In the genomic region with DNA sequence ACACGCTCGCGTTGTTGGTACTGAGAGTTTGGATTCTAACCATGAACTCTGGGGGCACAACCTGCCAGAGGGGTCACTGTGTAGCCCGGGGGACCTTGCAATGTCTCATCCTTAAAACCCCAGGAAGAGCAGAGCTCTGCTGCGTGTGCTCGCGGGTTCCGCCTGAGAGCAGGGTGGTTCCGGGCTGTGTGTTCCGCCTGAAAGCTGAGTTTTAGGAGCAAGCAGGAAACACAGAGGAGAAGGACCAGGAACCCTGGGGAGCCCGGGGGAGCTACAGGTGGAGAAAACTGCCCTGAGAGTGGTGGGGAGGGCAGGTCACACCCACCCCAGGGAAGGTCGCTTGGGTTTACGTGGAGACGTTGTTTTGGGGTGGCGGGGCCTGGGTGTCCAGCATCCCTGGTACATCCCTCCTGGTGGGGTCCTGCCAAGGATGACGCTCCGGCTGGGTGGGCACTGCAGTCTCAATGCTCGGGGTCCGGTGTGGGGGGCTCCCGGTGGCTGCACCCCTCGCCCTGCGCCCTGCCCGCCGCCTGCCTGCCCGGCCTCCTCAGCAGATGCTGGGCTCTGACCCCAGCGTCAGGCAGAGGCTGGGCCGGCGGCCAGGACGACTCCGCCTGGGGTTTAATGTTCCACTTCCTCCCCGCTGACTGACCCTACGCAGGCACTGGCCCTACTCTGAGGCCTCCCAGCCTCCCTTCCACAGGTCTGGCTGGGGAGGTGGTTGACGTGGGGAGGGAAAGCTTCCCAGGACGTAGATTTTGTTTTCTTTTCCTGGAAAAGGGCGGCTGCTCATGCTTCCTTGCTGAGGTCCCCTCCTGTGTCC, we compare ENCODE assay signal across 20 cellular contexts. TPM values are rescaled to one million over a fixed set of nuclear protein-coding genes. Genes with fewer than 3 reads are reported as not detected.
DNase-seq lines count a peak whose midpoint lies in the region; ATAC-seq and TF ChIP-seq lines count a peak whose summit lies in the region.
"Had no signal": no experiment of that assay in that cellular context is flagged by ENCODE, and none has a peak within 500 bp of the region (broad histone marks: within the 10 kb centered on the region; RNA-seq: fewer than 3 reads in every experiment).

No MANE protein-coding gene starts in this region.

- H3K9me3 Mint-ChIP-seq in activated CD4-positive, alpha-beta T cell treated with anti-CD3 and anti-CD28 coated beads, Interleukin-2, amount 10 ng/mL, durations not matched to agents 24 days and 14 days, result no peaks in the 10 kb centered on the region
- peaks cover 5% of the 10 kb centered on the region for H3K9me3 Mint-ChIP-seq in glutamatergic neuron (ENCODE audit: unreplicated experiment)
- H3K9me3 Mint-ChIP-seq: activated B cell treated with CpG ODN at 0.5 μM for 24 hours; activated naive CD8-positive, alpha-beta T cell treated with anti-CD3 and anti-CD28 coated beads, Interleukin-2, amount 50 U/mL, for 24 hours had no signal

- no peaks in the 10 kb centered on the region for H3K4me1 ChIP-seq in fibroblast of lung (ENCODE audit: control insufficient read depth, extremely low read depth, insufficient read depth, low read length)
- H3K4me1 ChIP-seq in testis, result peaks cover 7% of the 10 kb centered on the region
- H3K4me1 ChIP-seq: upper lobe of right lung had no signal

- peaks cover 12% of the 10 kb centered on the region for H3K4me1 Mint-ChIP-seq in activated CD4-positive, alpha-beta T cell treated with anti-CD3 and anti-CD28 coated beads, Interleukin-2, amount 10 ng/mL, durations not matched to agents 24 days and 14 days
- H3K4me1 Mint-ChIP-seq in glutamatergic neuron (ENCODE audit: low read depth, unreplicated experiment), result peaks cover 11% of the 10 kb centered on the region

- no peaks in the 10 kb centered on the region for H3K79me2 ChIP-seq in fibroblast of lung (ENCODE audit: control insufficient read depth, insufficient read depth, low read length)

- 65 to 66% methylated on average over 25 to 35 of the region's 35 CpGs for WGBS in testis, 2 donors

- no peak for DNase-seq in activated CD4-positive, alpha-beta T cell treated with anti-CD3 and anti-CD28 coated beads, Interleukin-2, amount 10 ng/mL, durations not matched to agents 24 days and 14 days
- no peak for DNase-seq in activated CD4-positive, alpha-beta T cell treated with anti-CD3 and anti-CD28 coated beads, Interleukin-2, amount 50 U/mL, for 48 hours
- peak in 1 of 2 donors; percentile 69 for DNase-seq in fibroblast of lung (ENCODE audit: low read depth in 2 of 2)
- DNase-seq in mucosa of gallbladder (ENCODE audit: low spot score), result peak; percentile 76
- peak; percentile 52 for DNase-seq in testis
- no peak for DNase-seq in glutamatergic neuron
- no peak for DNase-seq in Ammon's horn (ENCODE audit: low spot score)
- DNase-seq: activated B cell treated with CpG ODN at 0.5 μM for 24 hours; activated CD8-positive, alpha-beta memory T cell treated with anti-CD3 and anti-CD28 coated beads, Interleukin-2, amount 50 U/mL, for 48 hours; activated naive CD8-positive, alpha-beta T cell treated with anti-CD3 and anti-CD28 coated beads, Interleukin-2, amount 50 U/mL, for 24 hours; foreskin melanocyte; islet precursor cell; Karpas-422; NCI-H2081; NK-92 treated with Interleukin-12 subunit alpha and Interleukin-12 subunit beta, amount 100 ng/mL, for 24 hours had no signal

- ATAC-seq in HG03565 (IDR thresholded peaks at IDR 0.05; ENCODE audit: unreplicated experiment), result no peak
- ATAC-seq: activated naive CD8-positive, alpha-beta T cell treated with anti-CD3 and anti-CD28 coated beads, Interleukin-2, amount 50 U/mL, for 24 hours had no signal

- H3K27ac Mint-ChIP-seq in activated CD4-positive, alpha-beta T cell treated with anti-CD3 and anti-CD28 coated beads, Interleukin-2, amount 10 ng/mL, durations not matched to agents 24 days and 14 days, result peak overlapping the region; percentile 17
- no peak overlapping the region for H3K27ac Mint-ChIP-seq in glutamatergic neuron (ENCODE audit: unreplicated experiment)
- H3K27ac Mint-ChIP-seq: activated B cell treated with CpG ODN at 0.5 μM for 24 hours; activated naive CD8-positive, alpha-beta T cell treated with anti-CD3 and anti-CD28 coated beads, Interleukin-2, amount 50 U/mL, for 24 hours had no signal

- no peaks in the 10 kb centered on the region for H4K20me1 ChIP-seq in fibroblast of lung (ENCODE audit: control insufficient read depth, extremely low read depth, insufficient read depth, low read length)

- H3K4me3 ChIP-seq in fibroblast of lung (replicated peaks in 1 of 4; ENCODE audit: control extremely low read depth in 1 of 4, insufficient read depth in 1 of 4, low read depth in 3 of 4, low read length in 4 of 4) (no peak overlapping the region), testis (no peak overlapping the region)
- H3K4me3 ChIP-seq: upper lobe of right lung had no signal

- H3K4me3 Mint-ChIP-seq in activated CD4-positive, alpha-beta T cell treated with anti-CD3 and anti-CD28 coated beads, Interleukin-2, amount 10 ng/mL, durations not matched to agents 24 days and 14 days, result no peak overlapping the region
- H3K4me3 Mint-ChIP-seq in glutamatergic neuron (ENCODE audit: unreplicated experiment), result no peak overlapping the region
- H3K4me3 Mint-ChIP-seq: activated B cell treated with CpG ODN at 0.5 μM for 24 hours; activated naive CD8-positive, alpha-beta T cell treated with anti-CD3 and anti-CD28 coated beads, Interleukin-2, amount 50 U/mL, for 24 hours had no signal

- peak overlapping the region; percentile 35 for H3K4me2 ChIP-seq in fibroblast of lung (ENCODE audit: extremely low read depth, insufficient read depth, low read length)

- peaks cover 2% of the 10 kb centered on the region for H3K27me3 Mint-ChIP-seq in activated CD4-positive, alpha-beta T cell treated with anti-CD3 and anti-CD28 coated beads, Interleukin-2, amount 10 ng/mL, durations not matched to agents 24 days and 14 days
- peaks cover 15% of the 10 kb centered on the region for H3K27me3 Mint-ChIP-seq in glutamatergic neuron (ENCODE audit: unreplicated experiment)
- H3K27me3 Mint-ChIP-seq: activated B cell treated with CpG ODN at 0.5 μM for 24 hours; activated naive CD8-positive, alpha-beta T cell treated with anti-CD3 and anti-CD28 coated beads, Interleukin-2, amount 50 U/mL, for 24 hours had no signal

- H3K36me3 ChIP-seq in fibroblast of lung (ENCODE audit: control insufficient read depth, insufficient read depth, low read length), result no peaks in the 10 kb centered on the region
- H3K36me3 ChIP-seq in testis (ENCODE audit: low read depth, missing control alignments), result no peaks in the 10 kb centered on the region
- H3K36me3 ChIP-seq: upper lobe of right lung had no signal

- no peaks in the 10 kb centered on the region for H3K9me3 ChIP-seq in fibroblast of lung (ENCODE audit: control insufficient read depth, insufficient read depth, low read depth, low read length)
- no peaks in the 10 kb centered on the region for H3K9me3 ChIP-seq in testis
- H3K9me3 ChIP-seq: upper lobe of right lung had no signal

- TF ChIP-seq CTCF in fibroblast of lung (conservative IDR thresholded peaks at IDR 0.05 in 1 of 2, IDR thresholded peaks at IDR 0.05 in 1 of 2; ENCODE audit: low read depth in 1 of 2, low read length in 2 of 2), result no peak
- TF ChIP-seq CTCF in testis (IDR thresholded peaks at IDR 0.05), result no peak
- TF ChIP-seq CTCF in glutamatergic neuron (IDR thresholded peaks at IDR 0.05; ENCODE audit: partially characterized antibody, unreplicated experiment), result no peak

- intact Hi-C loops in activated CD4-positive, alpha-beta T cell treated with anti-CD3 and anti-CD28 coated beads, Interleukin-2, amount 10 ng/mL, durations not matched to agents 24 days and 14 days (cut with micrococcal nuclease), result no loop called here
- intact Hi-C loops in testis (cut with DNase I; ENCODE audit: low total_unique reads), result no loop called here

- no peaks in the 10 kb centered on the region for H3K36me3 Mint-ChIP-seq in activated CD4-positive, alpha-beta T cell treated with anti-CD3 and anti-CD28 coated beads, Interleukin-2, amount 10 ng/mL, durations not matched to agents 24 days and 14 days (ENCODE audit: low read depth)
- H3K36me3 Mint-ChIP-seq in glutamatergic neuron (ENCODE audit: unreplicated experiment), result peaks cover 4% of the 10 kb centered on the region

- H3K27me3 ChIP-seq in fibroblast of lung (ENCODE audit: control insufficient read depth, insufficient read depth, low read length) (peaks cover 3% of the 10 kb centered on the region), testis (no peaks in the 10 kb centered on the region)

- H3K27ac ChIP-seq in fibroblast of lung (ENCODE audit: insufficient read depth, low read length) (no peak overlapping the region), testis (no peak overlapping the region)
- H3K27ac ChIP-seq: upper lobe of right lung had no signal

- H2AFZ ChIP-seq in fibroblast of lung (ENCODE audit: low read length), result peak overlapping the region; percentile 41

- TF ChIP-seq POLR2A in testis (IDR thresholded peaks at IDR 0.05), result no peak

- no peak overlapping the region for H3K9ac ChIP-seq in fibroblast of lung (ENCODE audit: insufficient read depth, low read length)

RNA-seq across cellular contexts. Expression of a gene that starts 17.2 kb away (rescaled TPM):
- 24.5 and 28.0 TPM in 2 replicates for total RNA-seq in activated CD4-positive, alpha-beta T cell treated with anti-CD3 and anti-CD28 coated beads, Interleukin-2, amount 10 ng/mL, durations not matched to agents 24 days and 14 days
- total RNA-seq in fibroblast of lung, result 3.1 and 3.3 TPM in 2 replicates
- 2.6 and 3.4 TPM in 2 replicates for polyA plus RNA-seq in fibroblast of lung
- 5.0 and 6.2 TPM in 2 replicates for polyA plus RNA-seq in fibroblast of lung (2012)
- polyA minus RNA-seq in fibroblast of lung (ENCODE audit: low replicate concordance), result 1.7 TPM in 2 replicates
- total RNA-seq in mucosa of gallbladder, result 18.6 TPM
- total RNA-seq in testis, result 10 to 100 TPM; 50.7 to 68.3 TPM
- polyA plus RNA-seq in testis (ENCODE audit: insufficient read depth, low read depth, low replicate concordance), result 40.7 TPM
- 24.5 TPM for total RNA-seq in glutamatergic neuron (ENCODE audit: unreplicated experiment)

RNA-seq across cellular contexts. Expression of a gene that starts 40.5 kb away (rescaled TPM):
- not detected in 2 replicates for total RNA-seq in activated CD4-positive, alpha-beta T cell treated with anti-CD3 and anti-CD28 coated beads, Interleukin-2, amount 10 ng/mL, durations not matched to agents 24 days and 14 days
- total RNA-seq in fibroblast of lung (under 0.01 TPM in 1 of 2 replicates, not detected in the other), mucosa of gallbladder (0.78 TPM), testis (10 to 100 TPM; 20.4 to 58.0 TPM), glutamatergic neuron (ENCODE audit: unreplicated experiment) (not detected)
- polyA plus RNA-seq in fibroblast of lung (not detected in 2 replicates), testis (ENCODE audit: insufficient read depth, low read depth, low replicate concordance) (44.9 TPM)
- not detected in 2 replicates for polyA plus RNA-seq in fibroblast of lung (2012)
- polyA minus RNA-seq in fibroblast of lung (ENCODE audit: low replicate concordance), result not detected in 2 replicates
- total RNA-seq: dermis microvascular lymphatic vessel endothelial cell, SK-MEL-5, upper lobe of right lung had no signal
- polyA plus RNA-seq: neural cell had no signal

RNA-seq across cellular contexts. Expression of a gene that starts 59.0 kb away (rescaled TPM):
- total RNA-seq in activated CD4-positive, alpha-beta T cell treated with anti-CD3 and anti-CD28 coated beads, Interleukin-2, amount 10 ng/mL, durations not matched to agents 24 days and 14 days, result not detected in 2 replicates
- not detected in 2 replicates for total RNA-seq in fibroblast of lung
- polyA plus RNA-seq in fibroblast of lung, result not detected in 2 replicates
- polyA plus RNA-seq in fibroblast of lung (2012), result not detected in 2 replicates
- polyA minus RNA-seq in fibroblast of lung (ENCODE audit: low replicate concordance), result not detected in 2 replicates
- total RNA-seq in mucosa of gallbladder, result 1.0 TPM
- under 1 TPM; 0.19 to 0.31 TPM for total RNA-seq in testis
- not detected for polyA plus RNA-seq in testis (ENCODE audit: insufficient read depth, low read depth, low replicate concordance)
- total RNA-seq in glutamatergic neuron (ENCODE audit: unreplicated experiment), result not detected
- total RNA-seq: activated B cell treated with CpG ODN at 0.5 μM for 24 hours, SK-MEL-5 had no signal
- polyA plus RNA-seq: neural cell had no signal

Comparison
In these comparisons a context has a peak if more than half of its experiments do, and no peak if none do; other contexts are left out.
1. DNase-seq: peak in mucosa of gallbladder (single experiment) and testis (single experiment); none in activated CD4-positive, alpha-beta T cell treated with anti-CD3 and anti-CD28 coated beads, Interleukin-2, amount 10 ng/mL, durations not matched to agents 24 days and 14 days (single experiment), activated CD4-positive, alpha-beta T cell treated with anti-CD3 and anti-CD28 coated beads, Interleukin-2, amount 50 U/mL, for 48 hours (0 of 2), glutamatergic neuron (single experiment) and Ammon's horn (single experiment).
2. RNA of a gene that starts 40.5 kb away (total RNA-seq): 20.4 to 58.0 TPM in testis; 0.78 TPM in mucosa of gallbladder (single experiment), not detected in glutamatergic neuron (single experiment), not detected in activated CD4-positive, alpha-beta T cell treated with anti-CD3 and anti-CD28 coated beads, Interleukin-2, amount 10 ng/mL, durations not matched to agents 24 days and 14 days and under 0.01 TPM in fibroblast of lung; every median in the first group is over 10 times any median in the second.